ENCODE assay signal across 19 cellular contexts in genomic region chr6:139475231-139475630, GRCh38.
DNase-seq lines count a peak whose midpoint lies in the region; TF ChIP-seq lines count a peak whose summit lies in the region.
"Had no signal": no experiment of that assay in that cellular context is flagged by ENCODE, and none has a peak within 500 bp of the region (broad histone marks: within the 10 kb centered on the region; RNA-seq: fewer than 3 reads in every experiment).

No MANE protein-coding gene starts in this region.

- intact Hi-C loops in A673 (cut with micrococcal nuclease; ENCODE audit: unreplicated experiment) (no loop called here), uterus (cut with DNase I; ENCODE audit: low total_unique reads) (no loop called here), OCI-LY7 (cut with micrococcal nuclease; ENCODE audit: unreplicated experiment) (no loop called here)
- intact Hi-C loops in activated CD4-positive, alpha-beta T cell treated with anti-CD3 and anti-CD28 coated beads, Interleukin-2, amount 10 ng/mL, durations not matched to agents 24 days and 14 days (cut with micrococcal nuclease): no loop called here

- H2AFZ ChIP-seq in neural progenitor cell (replicated peaks) (peak overlapping the region; percentile 36), OCI-LY7 (ENCODE audit: low read length) (no peak overlapping the region)

- H3K4me1 Mint-ChIP-seq in neural progenitor cell: peaks cover 63% of the 10 kb centered on the region
- H3K4me1 Mint-ChIP-seq in activated CD4-positive, alpha-beta T cell treated with anti-CD3 and anti-CD28 coated beads, Interleukin-2, amount 10 ng/mL, durations not matched to agents 24 days and 14 days: no peaks in the 10 kb centered on the region
- H3K4me1 Mint-ChIP-seq: activated naive CD4-positive, alpha-beta T cell treated with anti-CD3 and anti-CD28 coated beads, Interleukin-2, amount 50 U/mL, for 24 hours had no signal

- H3K4me3 ChIP-seq in A673 (ENCODE audit: low read depth, low read length, poor library complexity, severe bottlenecking) (no peak overlapping the region), HUES64 (ENCODE audit: low read length) (no peak overlapping the region), endocrine pancreas (ENCODE audit: control insufficient read depth, insufficient read depth, low read length) (peak overlapping the region; percentile 38), neural progenitor cell (no peak overlapping the region), uterus (no peak overlapping the region), OCI-LY7 (ENCODE audit: low read depth, low read length, poor library complexity, severe bottlenecking) (no peak overlapping the region)
- H3K4me3 ChIP-seq: left lung, mucosa of descending colon, testis had no signal

- no peaks in the 10 kb centered on the region for H3K36me3 ChIP-seq in A673 (ENCODE audit: insufficient read depth, low read length, poor library complexity, severe bottlenecking)
- no peaks in the 10 kb centered on the region for H3K36me3 ChIP-seq in HUES64 (ENCODE audit: insufficient read depth, low read length)
- no peaks in the 10 kb centered on the region for H3K36me3 ChIP-seq in endocrine pancreas (ENCODE audit: control insufficient read depth, insufficient read depth, low read length)
- H3K36me3 ChIP-seq in neural progenitor cell: no peaks in the 10 kb centered on the region
- H3K36me3 ChIP-seq in uterus: no peaks in the 10 kb centered on the region
- no peaks in the 10 kb centered on the region for H3K36me3 ChIP-seq in OCI-LY7 (ENCODE audit: insufficient read depth, low read length)
- H3K36me3 ChIP-seq: heart left ventricle, left lung, right lobe of liver had no signal

- peaks cover 40% of the 10 kb centered on the region for H3K4me1 ChIP-seq in A673 (ENCODE audit: insufficient read depth, low read length, poor library complexity, severe bottlenecking)
- peaks cover 67% of the 10 kb centered on the region for H3K4me1 ChIP-seq in HUES64 (ENCODE audit: insufficient read depth, low read length)
- H3K4me1 ChIP-seq in endocrine pancreas (ENCODE audit: control insufficient read depth, insufficient read depth, low read length): no peaks in the 10 kb centered on the region
- peaks cover 57% of the 10 kb centered on the region for H3K4me1 ChIP-seq in neural progenitor cell
- H3K4me1 ChIP-seq in uterus: peaks cover 0 to 11% of the 10 kb centered on the region in 2 donors
- no peaks in the 10 kb centered on the region for H3K4me1 ChIP-seq in OCI-LY7 (ENCODE audit: insufficient read depth, low read length, poor library complexity, severe bottlenecking)

- H3K4me2 ChIP-seq in neural progenitor cell (peak overlapping the region; percentile 72), OCI-LY7 (ENCODE audit: low read length) (no peak overlapping the region)

- WGBS in HUES64: 59% methylated on average over 5 of the region's 5 CpGs

- POLR2A ChIA-PET in A673 (lab: Charles Lee; ENCODE audit: low non-redundant PET) (no interaction called here), OCI-LY7 (lab: Charles Lee) (interaction anchor here (0.8 to 1.0 kb wide), 3 partner anchors 29 to 420 kb away, joined by 3 read pairs; no protein-coding TSS in a partner anchor)

- CTCF ChIA-PET in A673 (lab: Charles Lee): no interaction called here
- CTCF ChIA-PET in OCI-LY7 (lab: Charles Lee; ENCODE audit: unreplicated experiment): no interaction called here

- H3K9me3 ChIP-seq in A673 (ENCODE audit: low read depth, low read length, poor library complexity, severe bottlenecking): no peaks in the 10 kb centered on the region
- H3K9me3 ChIP-seq in HUES64 (ENCODE audit: insufficient read depth, low read depth, low read length): no peaks in the 10 kb centered on the region
- H3K9me3 ChIP-seq in endocrine pancreas (ENCODE audit: control insufficient read depth, low read length): no peaks in the 10 kb centered on the region
- H3K9me3 ChIP-seq in neural progenitor cell (ENCODE audit: low read depth): no peaks in the 10 kb centered on the region
- no peaks in the 10 kb centered on the region for H3K9me3 ChIP-seq in uterus
- H3K9me3 ChIP-seq in OCI-LY7 (ENCODE audit: low read length): no peaks in the 10 kb centered on the region
- H3K9me3 ChIP-seq: heart left ventricle, left lung, mucosa of descending colon, right lobe of liver, testis had no signal

- no peaks in the 10 kb centered on the region for H3K27me3 ChIP-seq in A673 (replicated peaks; ENCODE audit: insufficient read depth, low read depth, low read length, poor library complexity)
- H3K27me3 ChIP-seq in HUES64 (ENCODE audit: insufficient read depth, low read length): no peaks in the 10 kb centered on the region
- no peaks in the 10 kb centered on the region for H3K27me3 ChIP-seq in endocrine pancreas (ENCODE audit: control insufficient read depth, insufficient read depth, low read length)
- no peaks in the 10 kb centered on the region for H3K27me3 ChIP-seq in neural progenitor cell
- no peaks in the 10 kb centered on the region for H3K27me3 ChIP-seq in uterus
- H3K27me3 ChIP-seq: heart left ventricle, left lung, right lobe of liver, testis had no signal

- TF ChIP-seq CTCF in A673 (conservative IDR thresholded peaks at IDR 0.05; ENCODE audit: low read depth, low read length) (no peak), neural progenitor cell (IDR thresholded peaks at IDR 0.05) (no peak), uterus (IDR thresholded peaks at IDR 0.05) (no peak), OCI-LY7 (conservative IDR thresholded peaks at IDR 0.05; ENCODE audit: low read length) (no peak)

- no peaks in the 10 kb centered on the region for H3K9me2 ChIP-seq in OCI-LY7 (ENCODE audit: insufficient read depth, low read length)

- DNase-seq in A673 (ENCODE audit: low spot score) (no peak), neural progenitor cell (ENCODE audit: low spot score) (no peak), NCI-H526 (lab: John Stamatoyannopoulos, UW) (no peak), uterus (no peak), OCI-LY7 (ENCODE audit: low spot score) (no peak)
- no peak for DNase-seq in activated CD4-positive, alpha-beta T cell treated with anti-CD3 and anti-CD28 coated beads, Interleukin-2, amount 10 ng/mL, durations not matched to agents 24 days and 14 days
- DNase-seq: activated CD4-positive, CD25-positive, alpha-beta regulatory T cell treated with anti-CD3 and anti-CD28 coated beads, Interleukin-2, amount 50 U/mL, for 72 hours; heart left ventricle; left lung; MV-4-11; NCI-H187 treated with DMSO at 0.1 percent for 48 hours; occipital lobe; right lobe of liver; stimulated activated naive B cell treated with anti-CD40 and anti-IgM and Interleukin-4, amounts not matched to agents 10 μg/mL and 1 μg/mL and 100 μg/mL, for 72 hours had no signal

- H3K27ac ChIP-seq in A673 (ENCODE audit: low read depth, low read length, poor library complexity, severe bottlenecking) (peak overlapping the region; percentile 75), HUES64 (ENCODE audit: low read depth, low read length) (peak overlapping the region; percentile 63; the same call in 1 of the 2 replicates), neural progenitor cell (peak overlapping the region; percentile 78), uterus (peak overlapping the region in 1 of 2 donors; percentile 81), OCI-LY7 (ENCODE audit: low read depth, low read length, poor library complexity, severe bottlenecking) (no peak overlapping the region)
- H3K27ac ChIP-seq: left lung had no signal

- H4K20me1 ChIP-seq in neural progenitor cell (ENCODE audit: low read depth) (no peaks in the 10 kb centered on the region), OCI-LY7 (ENCODE audit: insufficient read depth, low read length) (no peaks in the 10 kb centered on the region)

- peaks cover 37% of the 10 kb centered on the region for H3F3A ChIP-seq in neural progenitor cell (ENCODE audit: low read depth)

- peaks cover 2% of the 10 kb centered on the region for H3K27me3 Mint-ChIP-seq in neural progenitor cell (ENCODE audit: insufficient read depth, low read depth)
- H3K27me3 Mint-ChIP-seq in activated CD4-positive, alpha-beta T cell treated with anti-CD3 and anti-CD28 coated beads, Interleukin-2, amount 10 ng/mL, durations not matched to agents 24 days and 14 days: peaks cover 16% of the 10 kb centered on the region
- H3K27me3 Mint-ChIP-seq: activated naive CD4-positive, alpha-beta T cell treated with anti-CD3 and anti-CD28 coated beads, Interleukin-2, amount 50 U/mL, for 24 hours; stimulated activated naive B cell treated with anti-CD40 and anti-IgM and Interleukin-4, amounts not matched to agents 10 μg/mL and 1 μg/mL and 100 μg/mL, for 72 hours had no signal

- no peaks in the 10 kb centered on the region for H3K9me3 Mint-ChIP-seq in neural progenitor cell
- H3K9me3 Mint-ChIP-seq in activated CD4-positive, alpha-beta T cell treated with anti-CD3 and anti-CD28 coated beads, Interleukin-2, amount 10 ng/mL, durations not matched to agents 24 days and 14 days: no peaks in the 10 kb centered on the region
- H3K9me3 Mint-ChIP-seq: activated naive CD4-positive, alpha-beta T cell treated with anti-CD3 and anti-CD28 coated beads, Interleukin-2, amount 50 U/mL, for 24 hours; stimulated activated naive B cell treated with anti-CD40 and anti-IgM and Interleukin-4, amounts not matched to agents 10 μg/mL and 1 μg/mL and 100 μg/mL, for 72 hours had no signal

- peak overlapping the region; percentile 34 for H3K4me3 Mint-ChIP-seq in neural progenitor cell
- no peak overlapping the region for H3K4me3 Mint-ChIP-seq in activated CD4-positive, alpha-beta T cell treated with anti-CD3 and anti-CD28 coated beads, Interleukin-2, amount 10 ng/mL, durations not matched to agents 24 days and 14 days
- H3K4me3 Mint-ChIP-seq: activated naive CD4-positive, alpha-beta T cell treated with anti-CD3 and anti-CD28 coated beads, Interleukin-2, amount 50 U/mL, for 24 hours; stimulated activated naive B cell treated with anti-CD40 and anti-IgM and Interleukin-4, amounts not matched to agents 10 μg/mL and 1 μg/mL and 100 μg/mL, for 72 hours had no signal

- BruUV-seq in A673 (replicated peaks; lab: Mats Ljungman, UMichigan) (no TSS peak), OCI-LY7 (replicated peaks; lab: Mats Ljungman, UMichigan) (no TSS peak)

- TF ChIP-seq POLR2A in uterus (IDR thresholded peaks at IDR 0.05): no peak

- peaks cover 8% of the 10 kb centered on the region for H3K36me3 Mint-ChIP-seq in neural progenitor cell
- no peaks in the 10 kb centered on the region for H3K36me3 Mint-ChIP-seq in activated CD4-positive, alpha-beta T cell treated with anti-CD3 and anti-CD28 coated beads, Interleukin-2, amount 10 ng/mL, durations not matched to agents 24 days and 14 days (ENCODE audit: low read depth)
- H3K36me3 Mint-ChIP-seq: activated naive CD4-positive, alpha-beta T cell treated with anti-CD3 and anti-CD28 coated beads, Interleukin-2, amount 50 U/mL, for 24 hours; stimulated activated naive B cell treated with anti-CD40 and anti-IgM and Interleukin-4, amounts not matched to agents 10 μg/mL and 1 μg/mL and 100 μg/mL, for 72 hours had no signal

- H3K9ac ChIP-seq in HUES64 (ENCODE audit: low read depth, low read length) (no peak overlapping the region), endocrine pancreas (ENCODE audit: control insufficient read depth, insufficient read depth, low read length) (no peak overlapping the region), neural progenitor cell (no peak overlapping the region)

- peak overlapping the region; percentile 97 for H3K27ac Mint-ChIP-seq in neural progenitor cell
- H3K27ac Mint-ChIP-seq in activated CD4-positive, alpha-beta T cell treated with anti-CD3 and anti-CD28 coated beads, Interleukin-2, amount 10 ng/mL, durations not matched to agents 24 days and 14 days: no peak overlapping the region
- H3K27ac Mint-ChIP-seq: activated naive CD4-positive, alpha-beta T cell treated with anti-CD3 and anti-CD28 coated beads, Interleukin-2, amount 50 U/mL, for 24 hours; stimulated activated naive B cell treated with anti-CD40 and anti-IgM and Interleukin-4, amounts not matched to agents 10 μg/mL and 1 μg/mL and 100 μg/mL, for 72 hours had no signal

- H3K79me2 ChIP-seq in neural progenitor cell (ENCODE audit: low read depth): no peaks in the 10 kb centered on the region
- no peaks in the 10 kb centered on the region for H3K79me2 ChIP-seq in OCI-LY7 (ENCODE audit: insufficient read depth, low read depth, low read length)
